In the genomic region with DNA sequence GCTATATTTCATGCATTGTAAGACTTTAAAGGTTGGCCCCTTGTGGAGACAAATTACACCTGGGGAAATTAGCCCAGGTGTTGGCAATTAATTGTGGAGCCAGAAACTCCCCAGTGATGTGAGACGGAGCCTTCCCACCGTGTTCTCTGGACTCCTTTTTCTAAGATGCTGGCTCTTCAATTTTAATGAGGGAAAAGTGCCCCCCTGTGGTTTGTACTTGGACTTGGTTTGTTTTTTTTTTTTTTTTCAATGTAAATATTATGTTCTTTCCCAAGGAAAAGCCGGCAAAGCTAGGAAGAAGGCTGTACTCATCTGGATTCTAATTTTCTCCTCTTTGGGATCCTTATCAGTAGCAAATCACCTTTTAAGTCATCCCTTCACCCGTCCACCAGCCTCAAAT, we compare ENCODE assay signal across 1 cellular context.
TF ChIP-seq lines count a peak whose summit lies in the region.

No MANE protein-coding gene starts in this region.

TF ChIP-seq in SK-N-SH treated with all-trans-retinoic acid at 6 μM for 48 hours, 23 proteins besides CTCF, POLR2A, EP300 and RAD21 (continued from another document):
- TF ChIP-seq, protein P1, sequence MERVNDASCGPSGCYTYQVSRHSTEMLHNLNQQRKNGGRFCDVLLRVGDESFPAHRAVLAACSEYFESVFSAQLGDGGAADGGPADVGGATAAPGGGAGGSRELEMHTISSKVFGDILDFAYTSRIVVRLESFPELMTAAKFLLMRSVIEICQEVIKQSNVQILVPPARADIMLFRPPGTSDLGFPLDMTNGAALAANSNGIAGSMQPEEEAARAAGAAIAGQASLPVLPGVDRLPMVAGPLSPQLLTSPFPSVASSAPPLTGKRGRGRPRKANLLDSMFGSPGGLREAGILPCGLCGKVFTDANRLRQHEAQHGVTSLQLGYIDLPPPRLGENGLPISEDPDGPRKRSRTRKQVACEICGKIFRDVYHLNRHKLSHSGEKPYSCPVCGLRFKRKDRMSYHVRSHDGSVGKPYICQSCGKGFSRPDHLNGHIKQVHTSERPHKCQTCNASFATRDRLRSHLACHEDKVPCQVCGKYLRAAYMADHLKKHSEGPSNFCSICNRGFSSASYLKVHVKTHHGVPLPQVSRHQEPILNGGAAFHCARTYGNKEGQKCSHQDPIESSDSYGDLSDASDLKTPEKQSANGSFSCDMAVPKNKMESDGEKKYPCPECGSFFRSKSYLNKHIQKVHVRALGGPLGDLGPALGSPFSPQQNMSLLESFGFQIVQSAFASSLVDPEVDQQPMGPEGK (CRISPR knock-in tag; IDR thresholded peaks at IDR 0.05; ENCODE audit: borderline replicate concordance) = no peak
- TF ChIP-seq BACH2 (CRISPR knock-in tag; IDR thresholded peaks at IDR 0.05; ENCODE audit: borderline replicate concordance) = no peak
